ENCODE assay signal across 31 cellular contexts in the genomic region with DNA sequence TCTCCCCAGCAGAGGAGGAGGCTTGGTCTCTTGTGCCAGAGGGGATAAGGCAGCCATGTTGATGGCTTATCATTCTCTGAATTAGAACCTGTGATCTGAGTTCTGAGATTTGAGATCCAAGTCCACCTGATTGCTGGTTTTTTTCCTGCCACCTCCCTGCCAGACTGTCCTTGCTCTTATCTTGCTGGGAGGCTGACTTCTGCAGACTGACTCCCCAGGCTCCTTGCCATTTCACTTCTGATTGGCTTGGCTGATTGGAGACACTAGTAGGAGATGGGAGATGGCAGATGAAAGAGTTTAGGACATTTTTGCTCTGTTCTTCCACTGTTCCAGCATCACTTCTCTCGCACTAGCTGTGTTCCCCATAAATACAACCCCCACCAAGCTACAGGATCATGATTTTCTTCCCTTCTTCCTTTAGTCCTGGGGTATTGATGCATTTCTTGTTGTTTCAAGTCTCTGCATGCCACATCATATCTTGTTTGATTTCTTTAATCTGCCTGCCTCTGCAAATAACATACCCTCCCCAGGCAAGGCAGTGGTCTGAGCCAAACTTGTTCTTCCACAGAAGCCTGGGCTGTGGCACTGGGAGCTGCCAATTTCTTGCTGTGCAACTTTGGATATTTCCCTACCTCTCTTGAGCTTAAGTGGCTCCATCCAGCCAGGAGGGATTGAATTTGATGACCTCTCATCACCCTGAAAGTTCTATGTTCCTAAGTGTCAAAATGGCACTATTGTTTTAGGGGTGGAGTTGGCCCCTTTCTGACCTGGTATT. TPM values are rescaled to one million over a fixed set of nuclear protein-coding genes. Genes with fewer than 3 reads are reported as not detected.
DNase-seq lines count a peak whose midpoint lies in the region; ATAC-seq, FAIRE-seq and TF ChIP-seq lines count a peak whose summit lies in the region.
"Had no signal": no experiment of that assay in that cellular context is flagged by ENCODE, and none has a peak within 500 bp of the region (broad histone marks: within the 10 kb centered on the region; RNA-seq: fewer than 3 reads in every experiment).

No MANE protein-coding gene starts in this region.

- no peaks in the 10 kb centered on the region for H3K27me3 ChIP-seq in bronchial epithelial cell (ENCODE audit: control insufficient read depth, insufficient read depth, low read length)
- H3K27me3 ChIP-seq in esophagus squamous epithelium: no peaks in the 10 kb centered on the region
- H3K27me3 ChIP-seq in testis: no peaks in the 10 kb centered on the region
- H3K27me3 ChIP-seq: MG63, SJCRH30 had no signal

- ATAC-seq in GM21529 (IDR thresholded peaks at IDR 0.05; ENCODE audit: unreplicated experiment): no peak
- ATAC-seq: SK-N-SH treated with all-trans-retinoic acid at 6 μM for 48 hours had no signal

- intact Hi-C loops in esophagus squamous epithelium (cut with DNase I): no loop called here
- intact Hi-C loops in testis (cut with DNase I; ENCODE audit: low total_unique reads): no loop called here

- TF ChIP-seq POLR2A in esophagus squamous epithelium (IDR thresholded peaks at IDR 0.05): no peak
- no peak for TF ChIP-seq POLR2A in testis (IDR thresholded peaks at IDR 0.05)

- WGBS in esophagus squamous epithelium, 2 donors: 20 to 29% methylated on average over 1 of the region's 1 CpG
- 71% methylated on average over 1 of the region's 1 CpG for WGBS in testis, 2 donors

- H3K9me3 ChIP-seq in esophagus squamous epithelium (no peaks in the 10 kb centered on the region), testis (no peaks in the 10 kb centered on the region)
- H3K9me3 ChIP-seq: Caco-2, MG63, SJCRH30 had no signal

- TF ChIP-seq CTCF in bronchial epithelial cell (IDR thresholded peaks at IDR 0.05; ENCODE audit: insufficient read depth, low read length, severe bottlenecking): no peak
- TF ChIP-seq CTCF in esophagus squamous epithelium (IDR thresholded peaks at IDR 0.05): no peak
- no peak for TF ChIP-seq CTCF in testis (IDR thresholded peaks at IDR 0.05)

- no peak overlapping the region for H3K4me3 ChIP-seq in bronchial epithelial cell (ENCODE audit: low read depth, low read length)
- H3K4me3 ChIP-seq in esophagus squamous epithelium: no peak overlapping the region
- H3K4me3 ChIP-seq in testis: no peak overlapping the region
- H3K4me3 ChIP-seq: MG63, SJCRH30 had no signal

- peak overlapping the region in 3 of 4 donors; percentile 1 to 86 (median 81) for H3K27ac ChIP-seq in esophagus squamous epithelium
- no peak overlapping the region for H3K27ac ChIP-seq in testis
- H3K27ac ChIP-seq: SJCRH30 had no signal

- FAIRE-seq in bronchial epithelial cell (lab: Jason Lieb, UNC): no peak
- FAIRE-seq: A204.1, GM12891, GM19239, RCC 7860 had no signal

- peak; percentile 0 for DNase-seq in GM03348 (ENCODE audit: low spot score)
- peak; percentile 54 for DNase-seq in bronchial epithelial cell (ENCODE audit: low read depth)
- no peak for DNase-seq in esophagus squamous epithelium (lab: John Stamatoyannopoulos, UW)
- peak; percentile 33 for DNase-seq in testis
- DNase-seq in amygdala (lab: John Stamatoyannopoulos, UW): no peak
- DNase-seq in NCI-H146 treated with DMSO at 0.1 percent for 48 hours (lab: John Stamatoyannopoulos, UW; ENCODE audit: unreplicated experiment): no peak
- no peak for DNase-seq in Ammon's horn (ENCODE audit: low spot score)
- DNase-seq: AML-193; C1 segment of cervical spinal cord; Caco-2; CD4-positive, alpha-beta memory T cell; DMS 273 treated with DMSO at 0.1 percent for 48 hours; DMS79; EL; GDM1; H7; KG1; NCI-H1105 treated with DMSO at 0.1 percent for 48 hours; NCI-H146; NCI-H446; NCI-H524 treated with DMSO at 0.1 percent for 48 hours; NCI-H774; SJCRH30 had no signal

- no peaks in the 10 kb centered on the region for H3K36me3 ChIP-seq in bronchial epithelial cell (ENCODE audit: control insufficient read depth, insufficient read depth, low read length)
- no peaks in the 10 kb centered on the region for H3K36me3 ChIP-seq in esophagus squamous epithelium
- H3K36me3 ChIP-seq in testis (ENCODE audit: low read depth, missing control alignments): no peaks in the 10 kb centered on the region
- H3K36me3 ChIP-seq: MG63, SJCRH30 had no signal

- H3K4me1 ChIP-seq in esophagus squamous epithelium (peaks cover 0 to 55% (median 0%) of the 10 kb centered on the region in 3 donors), testis (peaks cover 12% of the 10 kb centered on the region)
- H3K4me1 ChIP-seq: Caco-2, SJCRH30 had no signal

RNA-seq across cellular contexts. Expression of a gene that starts 1.0 kb away (rescaled TPM):
- 3.6 TPM in 1 of 2 replicates, not detected in the other for total RNA-seq in bronchial epithelial cell
- total RNA-seq in esophagus squamous epithelium: 100 to 1,000 TPM in 2 of 4 donors, 10 to 100 TPM in 2; 14.0 to 147 (median 109) TPM
- 1 to 10 TPM; 4.3 to 6.1 TPM for total RNA-seq in testis
- polyA plus RNA-seq in testis (ENCODE audit: insufficient read depth, low read depth, low replicate concordance): 2.1 TPM
- total RNA-seq: Caco-2; CD4-positive, alpha-beta memory T cell; H7; SJCRH30 had no signal
- polyA plus RNA-seq: AG04450 had no signal

Comparison
In these comparisons a context has a peak if more than half of its experiments do, and no peak if none do; other contexts are left out.
1. DNase-seq: peak in GM03348 (single experiment), bronchial epithelial cell (single experiment) and testis (single experiment); none in esophagus squamous epithelium (single experiment), amygdala (0 of 56), NCI-H146 treated with DMSO at 0.1 percent for 48 hours (single experiment) and Ammon's horn (single experiment).
2. H3K27ac ChIP-seq: peak in esophagus squamous epithelium (3 of 4); none in testis (0 of 2).